ENCODE assay signal across 24 cellular contexts in genomic region chr5:84131372-84131771, GRCh38.
DNase-seq lines count a peak whose midpoint lies in the region; ATAC-seq and TF ChIP-seq lines count a peak whose summit lies in the region.
"Had no signal": no experiment of that assay in that cellular context is flagged by ENCODE, and none has a peak within 500 bp of the region (broad histone marks: within the 10 kb centered on the region; RNA-seq: fewer than 3 reads in every experiment).

No MANE protein-coding gene starts in this region.

- H3K4me1 ChIP-seq in HAP-1 (no peaks in the 10 kb centered on the region), Panc1 (ENCODE audit: control insufficient read depth, insufficient read depth, low read length) (no peaks in the 10 kb centered on the region; the same call in 1 of the 2 replicates), left lung (no peaks in the 10 kb centered on the region)
- H3K4me1 ChIP-seq: gastrocnemius medialis, lower lobe of right lung, neural progenitor cell had no signal

- H3K9me3 ChIP-seq in HAP-1 (no peaks in the 10 kb centered on the region), Panc1 (ENCODE audit: control insufficient read depth, insufficient read depth, low read depth, low read length) (no peaks in the 10 kb centered on the region), left lung (no peaks in the 10 kb centered on the region)
- H3K9me3 ChIP-seq: gastrocnemius medialis, lower lobe of right lung, SK-N-SH, thoracic aorta had no signal

- TF ChIP-seq CTCF in Panc1 (IDR thresholded peaks at IDR 0.05), result no peak
- no peak for TF ChIP-seq CTCF in left lung (IDR thresholded peaks at IDR 0.05)

- intact Hi-C loops in Panc1 (cut with micrococcal nuclease; ENCODE audit: unreplicated experiment) (no loop called here), left lung (cut with DNase I) (no loop called here)

- in situ Hi-C loops in HAP-1 (cut with MboI; ENCODE audit: low sequenced_read_pairs), result no loop called here
- in situ Hi-C loops in Panc1 (cut with HindIII; ENCODE audit: low pct_unique_long_range_greater_than_20kb, low sequenced_read_pairs), result no loop called here

- H3K27ac ChIP-seq in Panc1 (ENCODE audit: low read length), result no peak overlapping the region
- H3K27ac ChIP-seq in left lung, result no peak overlapping the region
- H3K27ac ChIP-seq: gastrocnemius medialis, lower lobe of right lung, neural progenitor cell, thoracic aorta had no signal

- H3K36me3 ChIP-seq in HAP-1 (replicated peaks), result no peaks in the 10 kb centered on the region
- H3K36me3 ChIP-seq in Panc1 (ENCODE audit: control insufficient read depth, insufficient read depth, low read length), result no peaks in the 10 kb centered on the region
- H3K36me3 ChIP-seq in left lung, result no peaks in the 10 kb centered on the region
- H3K36me3 ChIP-seq: gastrocnemius medialis, lower lobe of right lung, neural progenitor cell had no signal

- no peak overlapping the region for H3K4me3 ChIP-seq in HAP-1
- H3K4me3 ChIP-seq in Panc1 (ENCODE audit: low read depth in 2 of 2, low read length in 2 of 2), result no peak overlapping the region
- no peak overlapping the region for H3K4me3 ChIP-seq in left lung
- H3K4me3 ChIP-seq: gastrocnemius medialis, lower lobe of right lung, neural progenitor cell, thoracic aorta had no signal

- no TSS peak for BruUV-seq in Panc1 (replicated peaks; lab: Mats Ljungman, UMichigan)

- ATAC-seq in Panc1 (peak; percentile 38; the same call in 1 of the 2 replicates), left lung (peak; percentile 55), HG03457 (IDR thresholded peaks at IDR 0.05; ENCODE audit: unreplicated experiment) (no peak)
- no peak for ATAC-seq in stimulated activated naive CD8-positive, alpha-beta T cell treated with anti-CD3 and anti-CD28 coated beads, Interleukin-15, Interleukin-2, amounts not matched to agents 100 U/mL and 50 U/mL, for 24 hours
- ATAC-seq: activated CD8-positive, alpha-beta memory T cell treated with anti-CD3 and anti-CD28 coated beads, Interleukin-2, amount 10 ng/mL, durations not matched to agents 7 days and 5 days; activated naive CD4-positive, alpha-beta T cell treated with anti-CD3 and anti-CD28 coated beads, Interleukin-2, amount 50 U/mL, for 72 hours; activated T-helper 17 cell treated with anti-CD3 and anti-CD28 coated beads, Interleukin-2, amount 50 U/mL, for 72 hours; gastrocnemius medialis; stimulated activated effector memory CD8-positive, alpha-beta T cell treated with anti-CD3 and anti-CD28 coated beads, Interleukin-12 subunit alpha, Interleukin-12 subunit beta, amount 100 ng/mL, for 72 hours had no signal

- CTCF ChIA-PET in Panc1 (lab: Charles Lee), result no interaction called here

- POLR2A ChIA-PET in Panc1 (lab: Charles Lee), result no interaction called here

- DNase-seq in HAP-1 (ENCODE audit: low spot score in 2 of 2) (peak; percentile 21 to 72), NCI-H345 treated with DMSO at 0.1 percent for 48 hours (lab: John Stamatoyannopoulos, UW; ENCODE audit: unreplicated experiment) (peak; percentile 42), Panc1 (ENCODE audit: low read depth, low spot score) (no peak), left lung (no peak), NCI-H146 (lab: John Stamatoyannopoulos, UW) (no peak)
- no peak for DNase-seq in stimulated activated naive CD8-positive, alpha-beta T cell treated with anti-CD3 and anti-CD28 coated beads, Interleukin-15, Interleukin-2, amounts not matched to agents 100 U/mL and 50 U/mL, for 24 hours
- DNase-seq: activated CD4-positive, alpha-beta T cell treated with anti-CD3 and anti-CD28 coated beads, Interleukin-2, amount 10 ng/mL, durations not matched to agents 24 days and 14 days; activated CD8-positive, alpha-beta memory T cell treated with anti-CD3 and anti-CD28 coated beads, Interleukin-2, amount 10 ng/mL, durations not matched to agents 7 days and 5 days; CD4-positive, CD25-positive, alpha-beta regulatory T cell; DMS79 treated with DMSO at 0.1 percent for 48 hours; gastrocnemius medialis; islet precursor cell; Karpas-422; lower lobe of right lung; NCI-H1048; NCI-H2171; RPMI8226; SK-N-SH had no signal

- H3K27me3 ChIP-seq in HAP-1 (ENCODE audit: low read depth), result 0 out of 2 replicates have a peak, but pooled peaks cover 4% of the 10 kb centered on the region
- H3K27me3 ChIP-seq in Panc1 (ENCODE audit: control insufficient read depth, insufficient read depth, low read length), result no peaks in the 10 kb centered on the region
- no peaks in the 10 kb centered on the region for H3K27me3 ChIP-seq in left lung
- H3K27me3 ChIP-seq: gastrocnemius medialis, neural progenitor cell had no signal

Comparison
In these comparisons a context has a peak if more than half of its experiments do, and no peak if none do; other contexts are left out.
1. DNase-seq: peak in HAP-1 (2 of 2) and NCI-H345 treated with DMSO at 0.1 percent for 48 hours (single experiment); none in Panc1 (single experiment), left lung (0 of 2), NCI-H146 (single experiment) and stimulated activated naive CD8-positive, alpha-beta T cell treated with anti-CD3 and anti-CD28 coated beads, Interleukin-15, Interleukin-2, amounts not matched to agents 100 U/mL and 50 U/mL, for 24 hours (single experiment).
2. ATAC-seq: peak in Panc1 (single experiment) and left lung (single experiment); none in stimulated activated naive CD8-positive, alpha-beta T cell treated with anti-CD3 and anti-CD28 coated beads, Interleukin-15, Interleukin-2, amounts not matched to agents 100 U/mL and 50 U/mL, for 24 hours (single experiment) and HG03457 (single experiment).